Comparison of ENCODE assay signal across 1 cellular context in the genomic region with DNA sequence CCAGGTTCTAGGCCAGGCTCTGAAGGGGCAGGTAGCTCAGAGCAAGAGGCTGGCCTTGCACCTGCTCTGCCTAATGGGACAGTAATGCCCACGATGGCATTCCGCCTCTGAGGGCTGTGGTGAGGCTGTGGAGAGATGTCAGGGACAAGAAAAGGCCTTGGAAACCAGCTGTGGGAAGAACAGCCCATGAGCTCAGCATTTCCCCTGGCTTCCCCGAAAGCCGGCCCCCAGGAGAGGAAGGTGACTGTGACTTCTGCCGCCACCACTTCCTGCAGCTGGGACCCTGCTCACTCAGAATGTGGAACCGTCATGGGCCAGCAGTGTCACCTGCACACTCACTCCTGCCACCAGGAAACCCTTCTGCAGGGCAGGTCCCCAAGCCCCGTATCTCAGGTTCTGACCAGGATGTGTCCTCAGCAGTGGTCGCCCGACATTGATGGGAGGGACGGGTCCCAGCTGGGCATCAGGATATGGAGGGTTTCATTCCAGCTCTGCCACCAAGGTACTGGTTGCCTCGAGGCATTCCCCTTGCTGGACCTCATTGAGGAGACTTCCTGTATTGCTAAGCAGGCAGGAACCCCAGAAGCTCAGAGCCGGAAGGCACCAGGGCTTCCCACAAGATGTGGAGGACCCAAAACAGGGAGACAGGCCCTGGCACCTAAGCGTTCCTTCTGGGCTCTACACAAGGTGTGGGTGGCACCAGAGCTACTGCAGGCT.
TF ChIP-seq lines count a peak whose summit lies in the region.

No MANE protein-coding gene starts in this region.

TF ChIP-seq in GM12878, 131 proteins besides CTCF, POLR2A, EP300 and RAD21 (continued from another document and continues in another):
- TF ChIP-seq, protein P1, sequence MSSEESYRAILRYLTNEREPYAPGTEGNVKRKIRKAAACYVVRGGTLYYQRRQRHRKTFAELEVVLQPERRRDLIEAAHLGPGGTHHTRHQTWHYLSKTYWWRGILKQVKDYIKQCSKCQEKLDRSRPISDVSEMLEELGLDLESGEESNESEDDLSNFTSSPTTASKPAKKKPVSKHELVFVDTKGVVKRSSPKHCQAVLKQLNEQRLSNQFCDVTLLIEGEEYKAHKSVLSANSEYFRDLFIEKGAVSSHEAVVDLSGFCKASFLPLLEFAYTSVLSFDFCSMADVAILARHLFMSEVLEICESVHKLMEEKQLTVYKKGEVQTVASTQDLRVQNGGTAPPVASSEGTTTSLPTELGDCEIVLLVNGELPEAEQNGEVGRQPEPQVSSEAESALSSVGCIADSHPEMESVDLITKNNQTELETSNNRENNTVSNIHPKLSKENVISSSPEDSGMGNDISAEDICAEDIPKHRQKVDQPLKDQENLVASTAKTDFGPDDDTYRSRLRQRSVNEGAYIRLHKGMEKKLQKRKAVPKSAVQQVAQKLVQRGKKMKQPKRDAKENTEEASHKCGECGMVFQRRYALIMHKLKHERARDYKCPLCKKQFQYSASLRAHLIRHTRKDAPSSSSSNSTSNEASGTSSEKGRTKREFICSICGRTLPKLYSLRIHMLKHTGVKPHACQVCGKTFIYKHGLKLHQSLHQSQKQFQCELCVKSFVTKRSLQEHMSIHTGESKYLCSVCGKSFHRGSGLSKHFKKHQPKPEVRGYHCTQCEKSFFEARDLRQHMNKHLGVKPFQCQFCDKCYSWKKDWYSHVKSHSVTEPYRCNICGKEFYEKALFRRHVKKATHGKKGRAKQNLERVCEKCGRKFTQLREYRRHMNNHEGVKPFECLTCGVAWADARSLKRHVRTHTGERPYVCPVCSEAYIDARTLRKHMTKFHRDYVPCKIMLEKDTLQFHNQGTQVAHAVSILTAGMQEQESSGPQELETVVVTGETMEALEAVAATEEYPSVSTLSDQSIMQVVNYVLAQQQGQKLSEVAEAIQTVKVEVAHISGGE (CRISPR knock-in tag; IDR thresholded peaks at IDR 0.05), result no peak
- TF ChIP-seq SMAD5 (IDR thresholded peaks at IDR 0.05; ENCODE audit: low read depth) (no peak), ZZZ3 (IDR thresholded peaks at IDR 0.05; ENCODE audit: control insufficient read depth, insufficient read length, low read depth) (no peak), IRF4 (IDR thresholded peaks at IDR 0.05; ENCODE audit: low read depth, low read length) (peak; percentile 66; the same call in 1 of the 2 replicates), SUPT20H (IDR thresholded peaks at IDR 0.05; ENCODE audit: borderline replicate concordance, control insufficient read depth, low read depth, low read length) (no peak), RAD51 (IDR thresholded peaks at IDR 0.05) (no peak), FOS (IDR thresholded peaks at IDR 0.05; ENCODE audit: borderline replicate concordance, extremely low read depth, insufficient read length) (no peak), MTA3 (IDR thresholded peaks at IDR 0.05; ENCODE audit: borderline replicate concordance, low read length) (no peak), MEF2B (IDR thresholded peaks at IDR 0.05; ENCODE audit: partially characterized antibody, poor library complexity, severe bottlenecking) (peak; percentile 94), KDM1A (IDR thresholded peaks at IDR 0.05; ENCODE audit: borderline replicate concordance) (no peak), TCF7 (IDR thresholded peaks at IDR 0.05; ENCODE audit: borderline replicate concordance) (no peak), TARDBP (IDR thresholded peaks at IDR 0.05; ENCODE audit: borderline replicate concordance) (0 out of 2 replicates have a peak, but pooled peaks have one; percentile 16), WRNIP1 (IDR thresholded peaks at IDR 0.05; ENCODE audit: borderline replicate concordance, low read depth, low read length) (no peak), ZSCAN29 (IDR thresholded peaks at IDR 0.05) (no peak), SREBF1 (IDR thresholded peaks at IDR 0.05; ENCODE audit: low read length) (no peak), BRCA1 (IDR thresholded peaks at IDR 0.05; ENCODE audit: low read depth, low read length) (no peak), HDAC6 (IDR thresholded peaks at IDR 0.05; ENCODE audit: unreplicated experiment) (no peak), DPF2 (IDR thresholded peaks at IDR 0.05) (peak; percentile 83), MYB (IDR thresholded peaks at IDR 0.05; ENCODE audit: borderline replicate concordance, low read depth, low read length) (no peak), NFIC (IDR thresholded peaks at IDR 0.05; ENCODE audit: low read depth, low read length) (no peak), KAT2A (conservative IDR thresholded peaks at IDR 0.05; ENCODE audit: control insufficient read depth, low read depth, low read length) (no peak), IKZF2 (IDR thresholded peaks at IDR 0.05) (peak; percentile 90 to 92), JUND (IDR thresholded peaks at IDR 0.05; ENCODE audit: low read depth, low read length) (no peak), EED (IDR thresholded peaks at IDR 0.05; ENCODE audit: low read depth) (peak; percentile 99), POU2F2 (IDR thresholded peaks at IDR 0.05; ENCODE audit: borderline replicate concordance, low read depth, low read length) (peak; percentile 48; the same call in 1 of the 3 replicates), NRF1 (conservative IDR thresholded peaks at IDR 0.05; ENCODE audit: low read depth, low read length) (no peak), SUZ12 (IDR thresholded peaks at IDR 0.05; ENCODE audit: unreplicated experiment) (no peak), ESRRA (IDR thresholded peaks at IDR 0.05; ENCODE audit: low read length) (no peak), RBBP5 (conservative IDR thresholded peaks at IDR 0.05) (no peak), NR2C2 (IDR thresholded peaks at IDR 0.05; ENCODE audit: borderline replicate concordance, control insufficient read depth, insufficient read length, low read depth) (no peak), HCFC1 (IDR thresholded peaks at IDR 0.05; ENCODE audit: low read length) (no peak), ZNF622 (IDR thresholded peaks at IDR 0.05) (no peak), ZNF274 (IDR thresholded peaks at IDR 0.05; ENCODE audit: insufficient read depth, insufficient read length) (no peak)
- TF ChIP-seq, protein P2, sequence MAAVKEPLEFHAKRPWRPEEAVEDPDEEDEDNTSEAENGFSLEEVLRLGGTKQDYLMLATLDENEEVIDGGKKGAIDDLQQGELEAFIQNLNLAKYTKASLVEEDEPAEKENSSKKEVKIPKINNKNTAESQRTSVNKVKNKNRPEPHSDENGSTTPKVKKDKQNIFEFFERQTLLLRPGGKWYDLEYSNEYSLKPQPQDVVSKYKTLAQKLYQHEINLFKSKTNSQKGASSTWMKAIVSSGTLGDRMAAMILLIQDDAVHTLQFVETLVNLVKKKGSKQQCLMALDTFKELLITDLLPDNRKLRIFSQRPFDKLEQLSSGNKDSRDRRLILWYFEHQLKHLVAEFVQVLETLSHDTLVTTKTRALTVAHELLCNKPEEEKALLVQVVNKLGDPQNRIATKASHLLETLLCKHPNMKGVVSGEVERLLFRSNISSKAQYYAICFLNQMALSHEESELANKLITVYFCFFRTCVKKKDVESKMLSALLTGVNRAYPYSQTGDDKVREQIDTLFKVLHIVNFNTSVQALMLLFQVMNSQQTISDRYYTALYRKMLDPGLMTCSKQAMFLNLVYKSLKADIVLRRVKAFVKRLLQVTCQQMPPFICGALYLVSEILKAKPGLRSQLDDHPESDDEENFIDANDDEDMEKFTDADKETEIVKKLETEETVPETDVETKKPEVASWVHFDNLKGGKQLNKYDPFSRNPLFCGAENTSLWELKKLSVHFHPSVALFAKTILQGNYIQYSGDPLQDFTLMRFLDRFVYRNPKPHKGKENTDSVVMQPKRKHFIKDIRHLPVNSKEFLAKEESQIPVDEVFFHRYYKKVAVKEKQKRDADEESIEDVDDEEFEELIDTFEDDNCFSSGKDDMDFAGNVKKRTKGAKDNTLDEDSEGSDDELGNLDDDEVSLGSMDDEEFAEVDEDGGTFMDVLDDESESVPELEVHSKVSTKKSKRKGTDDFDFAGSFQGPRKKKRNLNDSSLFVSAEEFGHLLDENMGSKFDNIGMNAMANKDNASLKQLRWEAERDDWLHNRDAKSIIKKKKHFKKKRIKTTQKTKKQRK (IDR thresholded peaks at IDR 0.05; ENCODE audit: low read depth, low read length), result no peak
- TF ChIP-seq, protein P3, sequence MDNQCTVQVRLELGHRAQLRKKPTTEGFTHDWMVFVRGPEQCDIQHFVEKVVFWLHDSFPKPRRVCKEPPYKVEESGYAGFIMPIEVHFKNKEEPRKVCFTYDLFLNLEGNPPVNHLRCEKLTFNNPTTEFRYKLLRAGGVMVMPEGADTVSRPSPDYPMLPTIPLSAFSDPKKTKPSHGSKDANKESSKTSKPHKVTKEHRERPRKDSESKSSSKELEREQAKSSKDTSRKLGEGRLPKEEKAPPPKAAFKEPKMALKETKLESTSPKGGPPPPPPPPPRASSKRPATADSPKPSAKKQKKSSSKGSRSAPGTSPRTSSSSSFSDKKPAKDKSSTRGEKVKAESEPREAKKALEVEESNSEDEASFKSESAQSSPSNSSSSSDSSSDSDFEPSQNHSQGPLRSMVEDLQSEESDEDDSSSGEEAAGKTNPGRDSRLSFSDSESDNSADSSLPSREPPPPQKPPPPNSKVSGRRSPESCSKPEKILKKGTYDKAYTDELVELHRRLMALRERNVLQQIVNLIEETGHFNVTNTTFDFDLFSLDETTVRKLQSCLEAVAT (IDR thresholded peaks at IDR 0.05), result 0 out of 2 replicates have a peak, but pooled peaks have one; percentile 14
- TF ChIP-seq, protein P4, sequence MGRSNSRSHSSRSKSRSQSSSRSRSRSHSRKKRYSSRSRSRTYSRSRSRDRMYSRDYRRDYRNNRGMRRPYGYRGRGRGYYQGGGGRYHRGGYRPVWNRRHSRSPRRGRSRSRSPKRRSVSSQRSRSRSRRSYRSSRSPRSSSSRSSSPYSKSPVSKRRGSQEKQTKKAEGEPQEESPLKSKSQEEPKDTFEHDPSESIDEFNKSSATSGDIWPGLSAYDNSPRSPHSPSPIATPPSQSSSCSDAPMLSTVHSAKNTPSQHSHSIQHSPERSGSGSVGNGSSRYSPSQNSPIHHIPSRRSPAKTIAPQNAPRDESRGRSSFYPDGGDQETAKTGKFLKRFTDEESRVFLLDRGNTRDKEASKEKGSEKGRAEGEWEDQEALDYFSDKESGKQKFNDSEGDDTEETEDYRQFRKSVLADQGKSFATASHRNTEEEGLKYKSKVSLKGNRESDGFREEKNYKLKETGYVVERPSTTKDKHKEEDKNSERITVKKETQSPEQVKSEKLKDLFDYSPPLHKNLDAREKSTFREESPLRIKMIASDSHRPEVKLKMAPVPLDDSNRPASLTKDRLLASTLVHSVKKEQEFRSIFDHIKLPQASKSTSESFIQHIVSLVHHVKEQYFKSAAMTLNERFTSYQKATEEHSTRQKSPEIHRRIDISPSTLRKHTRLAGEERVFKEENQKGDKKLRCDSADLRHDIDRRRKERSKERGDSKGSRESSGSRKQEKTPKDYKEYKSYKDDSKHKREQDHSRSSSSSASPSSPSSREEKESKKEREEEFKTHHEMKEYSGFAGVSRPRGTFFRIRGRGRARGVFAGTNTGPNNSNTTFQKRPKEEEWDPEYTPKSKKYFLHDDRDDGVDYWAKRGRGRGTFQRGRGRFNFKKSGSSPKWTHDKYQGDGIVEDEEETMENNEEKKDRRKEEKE (IDR thresholded peaks at IDR 0.05), result no peak
- TF ChIP-seq, protein P5, sequence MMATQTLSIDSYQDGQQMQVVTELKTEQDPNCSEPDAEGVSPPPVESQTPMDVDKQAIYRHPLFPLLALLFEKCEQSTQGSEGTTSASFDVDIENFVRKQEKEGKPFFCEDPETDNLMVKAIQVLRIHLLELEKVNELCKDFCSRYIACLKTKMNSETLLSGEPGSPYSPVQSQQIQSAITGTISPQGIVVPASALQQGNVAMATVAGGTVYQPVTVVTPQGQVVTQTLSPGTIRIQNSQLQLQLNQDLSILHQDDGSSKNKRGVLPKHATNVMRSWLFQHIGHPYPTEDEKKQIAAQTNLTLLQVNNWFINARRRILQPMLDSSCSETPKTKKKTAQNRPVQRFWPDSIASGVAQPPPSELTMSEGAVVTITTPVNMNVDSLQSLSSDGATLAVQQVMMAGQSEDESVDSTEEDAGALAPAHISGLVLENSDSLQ (IDR thresholded peaks at IDR 0.05), result 0 out of 2 replicates have a peak, but pooled peaks have one; percentile 19
- TF ChIP-seq, protein P6, sequence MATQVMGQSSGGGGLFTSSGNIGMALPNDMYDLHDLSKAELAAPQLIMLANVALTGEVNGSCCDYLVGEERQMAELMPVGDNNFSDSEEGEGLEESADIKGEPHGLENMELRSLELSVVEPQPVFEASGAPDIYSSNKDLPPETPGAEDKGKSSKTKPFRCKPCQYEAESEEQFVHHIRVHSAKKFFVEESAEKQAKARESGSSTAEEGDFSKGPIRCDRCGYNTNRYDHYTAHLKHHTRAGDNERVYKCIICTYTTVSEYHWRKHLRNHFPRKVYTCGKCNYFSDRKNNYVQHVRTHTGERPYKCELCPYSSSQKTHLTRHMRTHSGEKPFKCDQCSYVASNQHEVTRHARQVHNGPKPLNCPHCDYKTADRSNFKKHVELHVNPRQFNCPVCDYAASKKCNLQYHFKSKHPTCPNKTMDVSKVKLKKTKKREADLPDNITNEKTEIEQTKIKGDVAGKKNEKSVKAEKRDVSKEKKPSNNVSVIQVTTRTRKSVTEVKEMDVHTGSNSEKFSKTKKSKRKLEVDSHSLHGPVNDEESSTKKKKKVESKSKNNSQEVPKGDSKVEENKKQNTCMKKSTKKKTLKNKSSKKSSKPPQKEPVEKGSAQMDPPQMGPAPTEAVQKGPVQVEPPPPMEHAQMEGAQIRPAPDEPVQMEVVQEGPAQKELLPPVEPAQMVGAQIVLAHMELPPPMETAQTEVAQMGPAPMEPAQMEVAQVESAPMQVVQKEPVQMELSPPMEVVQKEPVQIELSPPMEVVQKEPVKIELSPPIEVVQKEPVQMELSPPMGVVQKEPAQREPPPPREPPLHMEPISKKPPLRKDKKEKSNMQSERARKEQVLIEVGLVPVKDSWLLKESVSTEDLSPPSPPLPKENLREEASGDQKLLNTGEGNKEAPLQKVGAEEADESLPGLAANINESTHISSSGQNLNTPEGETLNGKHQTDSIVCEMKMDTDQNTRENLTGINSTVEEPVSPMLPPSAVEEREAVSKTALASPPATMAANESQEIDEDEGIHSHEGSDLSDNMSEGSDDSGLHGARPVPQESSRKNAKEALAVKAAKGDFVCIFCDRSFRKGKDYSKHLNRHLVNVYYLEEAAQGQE (IDR thresholded peaks at IDR 0.05; ENCODE audit: low read depth, low read length), result no peak
- TF ChIP-seq, protein P7, sequence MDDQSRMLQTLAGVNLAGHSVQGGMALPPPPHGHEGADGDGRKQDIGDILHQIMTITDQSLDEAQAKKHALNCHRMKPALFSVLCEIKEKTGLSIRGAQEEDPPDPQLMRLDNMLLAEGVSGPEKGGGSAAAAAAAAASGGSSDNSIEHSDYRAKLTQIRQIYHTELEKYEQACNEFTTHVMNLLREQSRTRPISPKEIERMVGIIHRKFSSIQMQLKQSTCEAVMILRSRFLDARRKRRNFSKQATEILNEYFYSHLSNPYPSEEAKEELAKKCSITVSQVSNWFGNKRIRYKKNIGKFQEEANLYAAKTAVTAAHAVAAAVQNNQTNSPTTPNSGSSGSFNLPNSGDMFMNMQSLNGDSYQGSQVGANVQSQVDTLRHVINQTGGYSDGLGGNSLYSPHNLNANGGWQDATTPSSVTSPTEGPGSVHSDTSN (IDR thresholded peaks at IDR 0.05; ENCODE audit: insufficient replicate concordance, low read depth, low read length), result peak; percentile 67
- TF ChIP-seq, protein P8, sequence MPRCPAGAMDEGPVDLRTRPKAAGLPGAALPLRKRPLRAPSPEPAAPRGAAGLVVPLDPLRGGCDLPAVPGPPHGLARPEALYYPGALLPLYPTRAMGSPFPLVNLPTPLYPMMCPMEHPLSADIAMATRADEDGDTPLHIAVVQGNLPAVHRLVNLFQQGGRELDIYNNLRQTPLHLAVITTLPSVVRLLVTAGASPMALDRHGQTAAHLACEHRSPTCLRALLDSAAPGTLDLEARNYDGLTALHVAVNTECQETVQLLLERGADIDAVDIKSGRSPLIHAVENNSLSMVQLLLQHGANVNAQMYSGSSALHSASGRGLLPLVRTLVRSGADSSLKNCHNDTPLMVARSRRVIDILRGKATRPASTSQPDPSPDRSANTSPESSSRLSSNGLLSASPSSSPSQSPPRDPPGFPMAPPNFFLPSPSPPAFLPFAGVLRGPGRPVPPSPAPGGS (IDR thresholded peaks at IDR 0.05; ENCODE audit: borderline replicate concordance, insufficient read depth, low read depth, low read length, poor library complexity, severe bottlenecking), result peak; percentile 91
